ENCODE assay signal across 12 cellular contexts in the genomic region with DNA sequence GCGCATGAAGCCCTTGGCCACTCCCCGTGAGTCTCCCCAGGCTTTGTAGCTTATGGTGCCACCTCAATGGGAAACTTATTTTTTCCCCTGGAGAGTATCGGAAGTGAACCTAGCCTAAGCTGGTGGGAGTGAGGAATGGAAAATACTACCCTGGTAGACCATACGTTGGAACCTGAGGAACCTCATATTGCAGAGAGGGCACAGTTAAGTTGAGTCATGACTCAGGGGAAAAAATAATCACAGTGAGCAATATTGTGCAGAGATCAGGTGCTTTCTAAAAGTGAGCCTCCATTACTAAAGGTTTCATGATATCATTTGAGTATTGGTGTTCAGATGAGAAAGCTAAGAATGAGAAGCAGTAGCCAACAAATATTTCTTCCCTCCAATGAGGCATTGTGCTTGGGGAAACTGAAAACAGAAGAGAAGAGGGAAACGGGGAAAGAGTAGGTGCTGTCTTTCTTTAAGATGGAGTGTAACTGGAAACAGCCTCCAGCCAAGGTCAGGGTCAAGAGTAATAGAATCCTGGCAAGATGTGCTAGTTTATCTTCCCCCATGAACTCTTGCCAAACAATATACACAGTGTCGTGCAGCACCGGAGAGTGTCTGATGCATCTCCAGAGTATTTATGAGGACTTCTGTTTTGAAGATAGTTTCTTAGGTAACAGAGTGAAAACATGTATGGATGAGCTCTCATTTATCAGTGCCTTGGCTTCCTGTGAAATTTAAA.
DNase-seq lines count a peak whose midpoint lies in the region; TF ChIP-seq lines count a peak whose summit lies in the region.
"Had no signal": no experiment of that assay in that cellular context is flagged by ENCODE, and none has a peak within 500 bp of the region (broad histone marks: within the 10 kb centered on the region; RNA-seq: fewer than 3 reads in every experiment).

No MANE protein-coding gene starts in this region.

- intact Hi-C loops in A673 (cut with micrococcal nuclease; ENCODE audit: unreplicated experiment) = no loop called here

- POLR2A ChIA-PET in A673 (lab: Charles Lee; ENCODE audit: low non-redundant PET) = interaction anchor here (0.6 kb wide), 1 partner anchor 26 kb away, joined by 3 read pairs; no protein-coding TSS in a partner anchor

- H3K4me3 ChIP-seq in skeletal muscle cell (ENCODE audit: low read depth, low read length) = no peak overlapping the region
- no peak overlapping the region for H3K4me3 ChIP-seq in A673 (ENCODE audit: low read depth, low read length, poor library complexity, severe bottlenecking)
- H3K4me3 ChIP-seq: right lobe of liver had no signal

- H3K27ac ChIP-seq in A673 (ENCODE audit: low read depth, low read length, poor library complexity, severe bottlenecking) = no peak overlapping the region
- H3K27ac ChIP-seq: right lobe of liver had no signal

- H3K27me3 ChIP-seq in A673 (replicated peaks; ENCODE audit: insufficient read depth, low read depth, low read length, poor library complexity) = no peaks in the 10 kb centered on the region
- H3K27me3 ChIP-seq: right lobe of liver had no signal

- H3K4me1 ChIP-seq in A673 (ENCODE audit: insufficient read depth, low read length, poor library complexity, severe bottlenecking) = no peaks in the 10 kb centered on the region
- H3K4me1 ChIP-seq: right lobe of liver had no signal

- H3K36me3 ChIP-seq in A673 (ENCODE audit: insufficient read depth, low read length, poor library complexity, severe bottlenecking) = no peaks in the 10 kb centered on the region
- H3K36me3 ChIP-seq: right lobe of liver had no signal

- no TSS peak for BruUV-seq in A673 (replicated peaks; lab: Mats Ljungman, UMichigan)

- CTCF ChIA-PET in A673 (lab: Charles Lee) = no interaction called here

- TF ChIP-seq CTCF in A673 (conservative IDR thresholded peaks at IDR 0.05; ENCODE audit: low read depth, low read length) = no peak

- DNase-seq in EL (peak; percentile 81), NCI-H226 (peak; percentile 92), fibroblast of peridontal ligament (ENCODE audit: extremely low read depth) (peak; percentile 68), skeletal muscle cell (ENCODE audit: low read depth) (peak; percentile 60), GM19238 (ENCODE audit: insufficient read length, low spot score) (no peak), NCI-H1105 treated with DMSO at 0.1 percent for 48 hours (lab: John Stamatoyannopoulos, UW) (no peak), A673 (ENCODE audit: low spot score) (no peak)
- DNase-seq: activated CD8-positive, alpha-beta T cell treated with anti-CD3 and anti-CD28 coated beads, Interleukin-2, amount 10 ng/mL, durations not matched to agents 7 days and 5 days; DND-41; NCI-H1436; right lobe of liver; T-helper 2 cell had no signal

- H3K9me3 ChIP-seq in A673 (ENCODE audit: low read depth, low read length, poor library complexity, severe bottlenecking) = no peaks in the 10 kb centered on the region
- H3K9me3 ChIP-seq: right lobe of liver had no signal

Comparison
In these comparisons a context has a peak if more than half of its experiments do, and no peak if none do; other contexts are left out.
1. DNase-seq: peak in EL (single experiment), NCI-H226 (single experiment), fibroblast of peridontal ligament (single experiment) and skeletal muscle cell (single experiment); none in GM19238 (single experiment), NCI-H1105 treated with DMSO at 0.1 percent for 48 hours (single experiment) and A673 (single experiment).